Comparison of ENCODE assay signal across 1 cellular context in genomic region chr9:15227491-15227890, GRCh38.
TF ChIP-seq lines count a peak whose summit lies in the region.

No MANE protein-coding gene starts in this region.

TF ChIP-seq in GM12878, 131 proteins besides CTCF, POLR2A, EP300 and RAD21 (continued from another document):
- TF ChIP-seq E4F1 (IDR thresholded peaks at IDR 0.05; ENCODE audit: borderline replicate concordance, partially characterized antibody) (no peak), HDGF (IDR thresholded peaks at IDR 0.05) (no peak)
